ENCODE assay signal across 6 cellular contexts in the genomic region with DNA sequence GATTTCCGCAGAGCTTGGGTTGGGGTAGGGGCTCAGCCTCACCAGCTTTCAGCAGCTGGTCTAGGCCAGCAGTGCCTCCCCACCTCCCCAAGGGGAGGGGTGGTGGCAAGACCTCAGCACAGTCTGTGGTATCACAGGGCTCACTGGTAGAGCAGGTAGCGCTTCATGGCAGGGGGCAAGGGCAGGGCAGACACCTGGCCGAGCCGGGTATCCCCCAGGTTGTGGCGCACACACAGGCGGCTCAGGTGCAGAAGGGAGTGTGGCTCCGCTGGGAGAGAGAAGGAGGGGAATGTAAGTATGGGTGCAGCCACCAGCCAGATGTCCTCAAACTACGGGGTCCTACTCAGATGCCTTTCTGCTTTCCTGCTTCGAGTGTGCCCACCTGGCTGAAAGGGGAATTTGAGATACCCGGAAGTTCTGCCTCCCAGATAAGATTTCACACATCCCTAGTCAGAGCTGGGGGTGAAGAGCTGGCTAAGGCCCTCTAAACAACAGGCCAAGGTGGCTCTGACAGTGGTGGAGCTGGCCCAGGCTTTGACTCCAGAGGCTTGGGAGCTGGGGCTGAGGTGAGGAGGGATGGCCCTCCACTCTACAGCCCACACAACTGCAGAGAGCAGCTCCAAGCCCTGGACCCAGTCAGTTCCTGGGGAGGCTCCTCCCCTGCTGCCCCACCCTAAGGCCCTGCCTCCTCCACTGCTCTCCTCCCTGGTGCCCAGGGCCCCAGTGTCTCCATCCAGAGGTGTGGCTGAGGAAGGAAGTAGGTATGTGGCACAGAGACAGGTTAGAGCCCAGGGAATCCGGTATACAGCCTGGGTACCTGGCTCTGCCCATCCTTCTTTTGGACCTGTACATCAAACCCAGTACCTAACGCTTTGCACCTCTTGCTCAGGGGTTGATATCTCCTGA. TPM values are rescaled to one million over a fixed set of nuclear protein-coding genes. Genes with fewer than 3 reads are reported as not detected.
A peak's percentile ranks its signal among the peaks of the same experiment; 100 is the strongest.
DNase-seq lines count a peak whose midpoint lies in the region; ATAC-seq and TF ChIP-seq lines count a peak whose summit lies in the region.

No MANE protein-coding gene starts in this region.

- H3K36me3 ChIP-seq in CD8-positive, alpha-beta T cell (ENCODE audit: insufficient read depth, low read length) = peaks cover 17% of the 10 kb centered on the region
- H3K36me3 ChIP-seq in MM.1S (replicated peaks; ENCODE audit: insufficient read depth, low read length) = peaks cover 4% of the 10 kb centered on the region
- H3K36me3 ChIP-seq in breast epithelium = no peaks in the 10 kb centered on the region
- no peaks in the 10 kb centered on the region for H3K36me3 ChIP-seq in neural progenitor cell

- no peak for TF ChIP-seq CTCF in CD8-positive, alpha-beta T cell (IDR thresholded peaks at IDR 0.05)
- no peak for TF ChIP-seq CTCF in MM.1S (IDR thresholded peaks at IDR 0.05; ENCODE audit: low read length)
- TF ChIP-seq CTCF in breast epithelium (IDR thresholded peaks at IDR 0.05) = no peak
- TF ChIP-seq CTCF in neural progenitor cell (IDR thresholded peaks at IDR 0.05) = no peak

- H2AFZ ChIP-seq in MM.1S (ENCODE audit: low read length) = no peak overlapping the region
- no peak overlapping the region for H2AFZ ChIP-seq in neural progenitor cell (replicated peaks)

- peak overlapping the region; percentile 99 for H3K4me3 ChIP-seq in CD8-positive, alpha-beta T cell (ENCODE audit: low read depth, low read length)
- no peak overlapping the region; the same call in 1 of the 2 replicates for H3K4me3 ChIP-seq in MM.1S (ENCODE audit: low read length)
- peak overlapping the region in 2 of 3 donors; percentile 70 to 84 for H3K4me3 ChIP-seq in breast epithelium
- peak overlapping the region; percentile 81 for H3K4me3 ChIP-seq in neural progenitor cell

- no peaks in the 10 kb centered on the region for H3K9me2 ChIP-seq in MM.1S (replicated peaks; ENCODE audit: insufficient read depth, low read length)

- H3K27ac ChIP-seq in CD8-positive, alpha-beta T cell (ENCODE audit: low read depth, low read length) = no peak overlapping the region
- H3K27ac ChIP-seq in MM.1S (ENCODE audit: low read length) = peak overlapping the region; percentile 33; the same call in 1 of the 2 replicates
- peak overlapping the region; percentile 78 to 94 for H3K27ac ChIP-seq in breast epithelium
- no peak overlapping the region for H3K27ac ChIP-seq in neural progenitor cell

- H3K27ac Mint-ChIP-seq in CD8-positive, alpha-beta T cell = peak overlapping the region; percentile 86
- no peak overlapping the region for H3K27ac Mint-ChIP-seq in neural progenitor cell

- H3K79me2 ChIP-seq in MM.1S (ENCODE audit: low read length) (peaks cover 50% of the 10 kb centered on the region), neural progenitor cell (ENCODE audit: low read depth) (peaks cover 52% of the 10 kb centered on the region)

- CTCF ChIA-PET in CD8-positive, alpha-beta T cell (lab: Charles Lee) = interaction anchor here (0.8 to 10.3 kb wide), 25 partner anchors 8 to 246 kb away, joined by 3 to 126 read pairs (median 6); partner anchors contain the start of genes C1RL, CDCA3, ENO2 and PTPN6

- POLR2A ChIA-PET in CD8-positive, alpha-beta T cell (lab: Charles Lee) = interaction anchor here (1.0 to 4.3 kb wide), 11 partner anchors 11 to 182 kb away, joined by 3 to 61 read pairs (median 11); partner anchors contain the start of genes C12orf57, CDCA3, ENO2 and P3H3

- ATAC-seq in CD8-positive, alpha-beta T cell = no peak

- intact Hi-C loops in CD8-positive, alpha-beta T cell (cut with DNase I, micrococcal nuclease) = loop anchor here in 1 of 2 experiments (5.0 kb wide), 1 partner anchor 766 kb away; no protein-coding TSS in a partner anchor
- intact Hi-C loops in breast epithelium (cut with DNase I; ENCODE audit: low total_unique reads) = loop anchor here (5.0 kb wide), 1 partner anchor 664 kb away; no protein-coding TSS in a partner anchor

- H3K4me1 Mint-ChIP-seq in CD8-positive, alpha-beta T cell (ENCODE audit: low read depth) = peaks cover 59% of the 10 kb centered on the region
- H3K4me1 Mint-ChIP-seq in neural progenitor cell = peaks cover 47% of the 10 kb centered on the region

- H3K9me3 Mint-ChIP-seq in CD8-positive, alpha-beta T cell = no peaks in the 10 kb centered on the region
- no peaks in the 10 kb centered on the region for H3K9me3 Mint-ChIP-seq in neural progenitor cell

- H3K27me3 ChIP-seq in CD8-positive, alpha-beta T cell (ENCODE audit: insufficient read depth, low read length) = no peaks in the 10 kb centered on the region
- H3K27me3 ChIP-seq in MM.1S (replicated peaks; ENCODE audit: insufficient read depth, low read length) (no peaks in the 10 kb centered on the region), breast epithelium (no peaks in the 10 kb centered on the region), neural progenitor cell (no peaks in the 10 kb centered on the region)

- peaks cover 23% of the 10 kb centered on the region for H4K20me1 ChIP-seq in MM.1S (ENCODE audit: insufficient read depth, low read length)
- H4K20me1 ChIP-seq in neural progenitor cell (ENCODE audit: low read depth) = peaks cover 51% of the 10 kb centered on the region

- H3K9me3 ChIP-seq in CD8-positive, alpha-beta T cell (ENCODE audit: low read length) = no peaks in the 10 kb centered on the region
- H3K9me3 ChIP-seq in MM.1S (replicated peaks; ENCODE audit: insufficient read depth, low read length) (no peaks in the 10 kb centered on the region), breast epithelium (no peaks in the 10 kb centered on the region), neural progenitor cell (ENCODE audit: low read depth) (no peaks in the 10 kb centered on the region)

- H3F3A ChIP-seq in MM.1S (ENCODE audit: insufficient read depth, low read length) (peaks cover 49% of the 10 kb centered on the region), neural progenitor cell (ENCODE audit: low read depth) (peaks cover 72% of the 10 kb centered on the region)

- peaks cover 54% of the 10 kb centered on the region for H3K4me1 ChIP-seq in CD8-positive, alpha-beta T cell (ENCODE audit: insufficient read depth, low read length)
- H3K4me1 ChIP-seq in MM.1S (ENCODE audit: low read length) (peaks cover 36% of the 10 kb centered on the region), breast epithelium (peaks cover 5 to 27% of the 10 kb centered on the region in 2 donors), neural progenitor cell (peaks cover 20% of the 10 kb centered on the region)

- H3K4me2 ChIP-seq in MM.1S (ENCODE audit: low read depth, low read length) (peak overlapping the region; percentile 99; the same call in 1 of the 2 replicates), neural progenitor cell (peak overlapping the region; percentile 99)

- DNase-seq in CD8-positive, alpha-beta T cell = peak in 1 of 7 experiments; percentile 22
- DNase-seq in MM.1S (peak; percentile 33), breast epithelium (ENCODE audit: low spot score in 2 of 2) (no peak), neural progenitor cell (ENCODE audit: low spot score) (peak; percentile 13), NCI-H446 (lab: John Stamatoyannopoulos, UW) (no peak)
- no peak for DNase-seq in NK-92 treated with Interleukin-12 subunit alpha and Interleukin-12 subunit beta, amount 100 ng/mL, for 24 hours (lab: John Stamatoyannopoulos, UW)

- H3K36me3 Mint-ChIP-seq in CD8-positive, alpha-beta T cell = peaks cover 34% of the 10 kb centered on the region
- H3K36me3 Mint-ChIP-seq in neural progenitor cell = peaks cover 30% of the 10 kb centered on the region

- H3K9ac ChIP-seq in MM.1S (ENCODE audit: low read length) (no peak overlapping the region; the same call in 1 of the 2 replicates), neural progenitor cell (no peak overlapping the region)

- H3K27me3 Mint-ChIP-seq in CD8-positive, alpha-beta T cell (ENCODE audit: low read depth) = no peaks in the 10 kb centered on the region
- H3K27me3 Mint-ChIP-seq in neural progenitor cell (ENCODE audit: insufficient read depth, low read depth) = peaks cover 17% of the 10 kb centered on the region

- TF ChIP-seq POLR2A in breast epithelium (IDR thresholded peaks at IDR 0.05) = no peak

- H3K4me3 Mint-ChIP-seq in CD8-positive, alpha-beta T cell = peak overlapping the region; percentile 90
- H3K4me3 Mint-ChIP-seq in neural progenitor cell = peak overlapping the region; percentile 91

RNA-seq across cellular contexts. Expression of gene SPSB2, which starts 1.8 kb away (rescaled TPM):
- total RNA-seq in CD8-positive, alpha-beta T cell = 1 to 10 TPM; 2.6 to 3.0 TPM
- total RNA-seq in breast epithelium (10 to 100 TPM in 2 of 3 donors, 1 to 10 TPM in 1; 9.0 to 13.4 (median 12.7) TPM), neural progenitor cell (ENCODE audit: low replicate concordance) (0.65 and 6.6 TPM in 2 replicates)

RNA-seq across cellular contexts. Expression of gene TPI1, which starts 4.0 kb away (rescaled TPM):
- total RNA-seq in CD8-positive, alpha-beta T cell = 10 to 100 TPM; 59.6 to 64.0 TPM
- 100 to 1,000 TPM; 297 to 386 (median 351) TPM for total RNA-seq in breast epithelium
- total RNA-seq in neural progenitor cell (ENCODE audit: low replicate concordance) = 1,038 and 1,695 TPM in 2 replicates

RNA-seq across cellular contexts. Expression of gene USP5, which starts 19.4 kb away (rescaled TPM):
- total RNA-seq in CD8-positive, alpha-beta T cell = 10 to 100 TPM; 24.0 to 25.9 TPM
- total RNA-seq in breast epithelium (10 to 100 TPM; 32.6 to 52.8 (median 34.7) TPM), neural progenitor cell (ENCODE audit: low replicate concordance) (60.9 and 101 TPM in 2 replicates)

RNA-seq across cellular contexts. Expression of gene CDCA3, which starts 20.2 kb away (rescaled TPM):
- under 1 TPM; 0.61 to 0.92 TPM for total RNA-seq in CD8-positive, alpha-beta T cell
- total RNA-seq in breast epithelium (1 to 10 TPM in 2 of 3 donors, under 1 TPM in 1; 0.33 to 3.0 (median 1.8) TPM), neural progenitor cell (ENCODE audit: low replicate concordance) (62.1 and 73.5 TPM in 2 replicates)

RNA-seq across cellular contexts. Expression of gene GNB3, which starts 30.6 kb away (rescaled TPM):
- total RNA-seq in CD8-positive, alpha-beta T cell = 1 to 10 TPM in 1 of 2 experiments, under 1 TPM in 1; 0.49 to 1.0 TPM
- total RNA-seq in breast epithelium (1 to 10 TPM in 2 of 3 donors, under 1 TPM in 1; 0.80 to 3.3 (median 2.2) TPM), neural progenitor cell (ENCODE audit: low replicate concordance) (2.7 and 7.6 TPM in 2 replicates)

Comparison
In these comparisons a context has a peak if more than half of its experiments do, and no peak if none do; other contexts are left out.
1. DNase-seq: peak in MM.1S (single experiment) and neural progenitor cell (single experiment); none in breast epithelium (0 of 2), NK-92 treated with Interleukin-12 subunit alpha and Interleukin-12 subunit beta, amount 100 ng/mL, for 24 hours (single experiment) and NCI-H446 (0 of 2).
2. H3K27ac ChIP-seq: peak in MM.1S (single experiment) and breast epithelium (2 of 2); none in CD8-positive, alpha-beta T cell (single experiment) and neural progenitor cell (single experiment).
3. RNA of gene TPI1, which starts 4.0 kb away (total RNA-seq): 1,038 to 1,695 TPM in neural progenitor cell and 297 to 386 TPM in breast epithelium; 59.6 to 64.0 TPM in CD8-positive, alpha-beta T cell; every median in the first group is over 4 times any median in the second.